In genomic region chr9:137670391-137671195, GRCh38 we compare ENCODE assay signal across 1 cellular context.
TF ChIP-seq lines count a peak whose summit lies in the region.

No MANE protein-coding gene starts in this region.

TF ChIP-seq in HepG2, 621 proteins besides CTCF, POLR2A, EP300 and RAD21 (continued from another document and continues in another):
- TF ChIP-seq ZNF597 (CRISPR knock-in tag; IDR thresholded peaks at IDR 0.05) (no peak), FOXA1 (IDR thresholded peaks at IDR 0.05) (no peak), FOXA1 (CRISPR knock-in tag; IDR thresholded peaks at IDR 0.05) (peak; percentile 70), ESRRA (CRISPR knock-in tag; IDR thresholded peaks at IDR 0.05; ENCODE audit: low read depth) (no peak), MAFF (IDR thresholded peaks at IDR 0.05; ENCODE audit: low read depth, low read length) (no peak), ZNF281 (CRISPR knock-in tag; IDR thresholded peaks at IDR 0.05; ENCODE audit: borderline replicate concordance) (peak; percentile 78; the same call in 1 of the 2 replicates), DR1 (CRISPR knock-in tag; IDR thresholded peaks at IDR 0.05) (no peak; the same call in 1 of the 2 replicates), PAWR (CRISPR knock-in tag; IDR thresholded peaks at IDR 0.05; ENCODE audit: borderline replicate concordance) (no peak), ZHX1 (CRISPR knock-in tag; IDR thresholded peaks at IDR 0.05; ENCODE audit: low read depth) (no peak), ZNF570 (CRISPR knock-in tag; IDR thresholded peaks at IDR 0.05; ENCODE audit: borderline replicate concordance) (0 out of 2 replicates have a peak, but pooled peaks have one; percentile 52), ZNF550 (CRISPR knock-in tag; IDR thresholded peaks at IDR 0.05; ENCODE audit: borderline replicate concordance) (0 out of 2 replicates have a peak, but pooled peaks have one; percentile 69), ZNF276 (CRISPR knock-in tag; IDR thresholded peaks at IDR 0.05; ENCODE audit: low read depth) (peak; percentile 68; the same call in 1 of the 2 replicates), HDAC2 (CRISPR knock-in tag; IDR thresholded peaks at IDR 0.05) (peak; percentile 87), ZNF407 (CRISPR knock-in tag; IDR thresholded peaks at IDR 0.05; ENCODE audit: not compliant biosample characterization) (no peak), ZNF451 (CRISPR knock-in tag; IDR thresholded peaks at IDR 0.05) (peak; percentile 20; the same call in 1 of the 2 replicates), ZNF770 (CRISPR knock-in tag; IDR thresholded peaks at IDR 0.05) (peak; percentile 48), CREB1 (IDR thresholded peaks at IDR 0.05) (no peak), CREB1 (CRISPR knock-in tag; IDR thresholded peaks at IDR 0.05) (no peak), ZNF552 (CRISPR knock-in tag; IDR thresholded peaks at IDR 0.05; ENCODE audit: borderline replicate concordance) (no peak), JARID2 (CRISPR knock-in tag; IDR thresholded peaks at IDR 0.05; ENCODE audit: insufficient replicate concordance) (no peak), ZNF644 (CRISPR knock-in tag; IDR thresholded peaks at IDR 0.05; ENCODE audit: low read depth) (peak; percentile 88), ZNF747 (CRISPR knock-in tag; IDR thresholded peaks at IDR 0.05; ENCODE audit: borderline replicate concordance) (0 out of 2 replicates have a peak, but pooled peaks have one; percentile 44), HOXD1 (CRISPR knock-in tag; IDR thresholded peaks at IDR 0.05) (no peak; the same call in 1 of the 2 replicates), NR1H2 (CRISPR knock-in tag; IDR thresholded peaks at IDR 0.05; ENCODE audit: borderline replicate concordance, low read depth) (no peak), ZNF598 (CRISPR knock-in tag; IDR thresholded peaks at IDR 0.05; ENCODE audit: borderline replicate concordance) (peak; percentile 53; the same call in 1 of the 2 replicates), HMG20A (CRISPR knock-in tag; IDR thresholded peaks at IDR 0.05; ENCODE audit: borderline replicate concordance) (peak; percentile 59; the same call in 1 of the 2 replicates), MYC (CRISPR knock-in tag; IDR thresholded peaks at IDR 0.05; ENCODE audit: borderline replicate concordance) (peak; percentile 93), TBP (CRISPR knock-in tag; IDR thresholded peaks at IDR 0.05) (no peak), HDAC6 (IDR thresholded peaks at IDR 0.05; ENCODE audit: low read depth, low read length) (no peak), ZNF234 (CRISPR knock-in tag; conservative IDR thresholded peaks at IDR 0.05) (no peak), REST (IDR thresholded peaks at IDR 0.05; ENCODE audit: borderline replicate concordance in 1 of 2, low read depth in 1 of 2, low read length in 2 of 2) (no peak; a peak in 1 of 4 replicates)
